Comparison of ENCODE assay signal across 8 cellular contexts in genomic region chr12:13135336-13136178, GRCh38. TPM values are rescaled to one million over a fixed set of nuclear protein-coding genes. Genes with fewer than 3 reads are reported as not detected.
A peak's percentile ranks its signal among the peaks of the same experiment; 100 is the strongest.
DNase-seq lines count a peak whose midpoint lies in the region; ATAC-seq and TF ChIP-seq lines count a peak whose summit lies in the region.

No MANE protein-coding gene starts in this region.

- H4K20me1 ChIP-seq in fibroblast of lung (ENCODE audit: control insufficient read depth, extremely low read depth, insufficient read depth, low read length) (no peaks in the 10 kb centered on the region), OCI-LY7 (ENCODE audit: insufficient read depth, low read length) (no peaks in the 10 kb centered on the region)

- BruUV-seq in OCI-LY7 (replicated peaks; lab: Mats Ljungman, UMichigan) = no TSS peak

- DNase-seq in RKO (ENCODE audit: low spot score) (peak; percentile 35), fibroblast of lung (ENCODE audit: low read depth in 2 of 2) (peak; percentile 88 to 92), ovary (peak; percentile 21 to 74 (median 41)), NCI-H510A (lab: John Stamatoyannopoulos, UW) (no peak), OCI-LY7 (ENCODE audit: low spot score) (no peak)
- DNase-seq in NK-92 treated with Interleukin-12 subunit alpha and Interleukin-12 subunit beta, amount 100 ng/mL, for 24 hours (lab: John Stamatoyannopoulos, UW) = no peak

- no peak overlapping the region for H3K9ac ChIP-seq in fibroblast of lung (ENCODE audit: insufficient read depth, low read length)

- CTCF ChIA-PET in OCI-LY7 (lab: Charles Lee; ENCODE audit: unreplicated experiment) = no interaction called here

- H2AFZ ChIP-seq in fibroblast of lung (ENCODE audit: low read length) (peak overlapping the region; percentile 30), OCI-LY7 (ENCODE audit: low read length) (no peak overlapping the region)

- H3K27ac ChIP-seq in C4-2B = peak overlapping the region; percentile 66
- peak overlapping the region; percentile 29 for H3K27ac ChIP-seq in fibroblast of lung (ENCODE audit: insufficient read depth, low read length)
- H3K27ac ChIP-seq in ovary = no peak overlapping the region
- no peak overlapping the region for H3K27ac ChIP-seq in OCI-LY7 (ENCODE audit: low read depth, low read length, poor library complexity, severe bottlenecking)

- H3K79me2 ChIP-seq in fibroblast of lung (ENCODE audit: control insufficient read depth, insufficient read depth, low read length) (no peaks in the 10 kb centered on the region), OCI-LY7 (ENCODE audit: insufficient read depth, low read depth, low read length) (no peaks in the 10 kb centered on the region)

- H3K4me2 ChIP-seq in fibroblast of lung (ENCODE audit: extremely low read depth, insufficient read depth, low read length) = no peak overlapping the region
- H3K4me2 ChIP-seq in OCI-LY7 (ENCODE audit: low read length) = no peak overlapping the region

- peak; percentile 46 for TF ChIP-seq CTCF in C4-2B (conservative IDR thresholded peaks at IDR 0.05)
- peak in 1 of 2 donors; percentile 43 for TF ChIP-seq CTCF in fibroblast of lung (conservative IDR thresholded peaks at IDR 0.05 in 1 of 2, IDR thresholded peaks at IDR 0.05 in 1 of 2; ENCODE audit: low read depth in 1 of 2, low read length in 2 of 2)
- no peak for TF ChIP-seq CTCF in ovary (IDR thresholded peaks at IDR 0.05)
- TF ChIP-seq CTCF in OCI-LY7 (conservative IDR thresholded peaks at IDR 0.05; ENCODE audit: low read length) = no peak

- 20 to 47% (median 23%) methylated on average over 14 of the region's 14 CpGs for WGBS in ovary, 3 donors

- H3K4me3 ChIP-seq in fibroblast of lung (replicated peaks in 1 of 4; ENCODE audit: control extremely low read depth in 1 of 4, insufficient read depth in 1 of 4, low read depth in 3 of 4, low read length in 4 of 4) (no peak overlapping the region), ovary (no peak overlapping the region), OCI-LY7 (ENCODE audit: low read depth, low read length, poor library complexity, severe bottlenecking) (no peak overlapping the region)

- intact Hi-C loops in ovary (cut with DNase I) (no loop called here), OCI-LY7 (cut with micrococcal nuclease; ENCODE audit: unreplicated experiment) (no loop called here)

- TF ChIP-seq EP300 in ovary (IDR thresholded peaks at IDR 0.05) = no peak

- no peaks in the 10 kb centered on the region for H3K9me3 ChIP-seq in fibroblast of lung (ENCODE audit: control insufficient read depth, insufficient read depth, low read depth, low read length)
- no peaks in the 10 kb centered on the region for H3K9me3 ChIP-seq in ovary
- no peaks in the 10 kb centered on the region for H3K9me3 ChIP-seq in OCI-LY7 (ENCODE audit: low read length)

- no peaks in the 10 kb centered on the region for H3K9me2 ChIP-seq in OCI-LY7 (ENCODE audit: insufficient read depth, low read length)

- no peak for ATAC-seq in GM19023 (IDR thresholded peaks at IDR 0.05; ENCODE audit: unreplicated experiment)

- peaks cover 10% of the 10 kb centered on the region for H3K4me1 ChIP-seq in fibroblast of lung (ENCODE audit: control insufficient read depth, extremely low read depth, insufficient read depth, low read length)
- peaks cover 6% of the 10 kb centered on the region for H3K4me1 ChIP-seq in ovary (ENCODE audit: insufficient read depth)
- H3K4me1 ChIP-seq in OCI-LY7 (ENCODE audit: insufficient read depth, low read length, poor library complexity, severe bottlenecking) = no peaks in the 10 kb centered on the region

- no peak for TF ChIP-seq POLR2A in ovary (IDR thresholded peaks at IDR 0.05)

- no peaks in the 10 kb centered on the region for H3K36me3 ChIP-seq in fibroblast of lung (ENCODE audit: control insufficient read depth, insufficient read depth, low read length)
- H3K36me3 ChIP-seq in ovary = no peaks in the 10 kb centered on the region
- no peaks in the 10 kb centered on the region for H3K36me3 ChIP-seq in OCI-LY7 (ENCODE audit: insufficient read depth, low read length)

- H3K27me3 ChIP-seq in fibroblast of lung (ENCODE audit: control insufficient read depth, insufficient read depth, low read length) (no peaks in the 10 kb centered on the region), ovary (no peaks in the 10 kb centered on the region)

- POLR2A ChIA-PET in OCI-LY7 (lab: Charles Lee) = no interaction called here

RNA-seq across cellular contexts. Expression of gene GSG1, which starts 32.1 kb away (rescaled TPM):
- 0.26 and 0.66 TPM in 2 replicates for total RNA-seq in fibroblast of lung
- 0.93 and 1.3 TPM in 2 replicates for polyA plus RNA-seq in fibroblast of lung
- 0.78 and 1.1 TPM in 2 replicates for polyA plus RNA-seq in fibroblast of lung (2012)
- 1.6 and 2.2 TPM in 2 replicates for polyA minus RNA-seq in fibroblast of lung (ENCODE audit: low replicate concordance)
- not detected for total RNA-seq in ovary
- polyA plus RNA-seq in ovary = under 1 TPM; 0.33 to 0.43 TPM
- total RNA-seq in OCI-LY7 (2014; rRNA removed; shearing (Covaris generic)) = not detected in 2 replicates
- not detected in 2 replicates for total RNA-seq in OCI-LY7 (2022)

Comparison
In these comparisons a context has a peak if more than half of its experiments do, and no peak if none do; other contexts are left out.
1. H3K27ac ChIP-seq: peak in C4-2B (single experiment) and fibroblast of lung (single experiment); none in ovary (0 of 2) and OCI-LY7 (single experiment).
2. DNase-seq: peak in RKO (single experiment), fibroblast of lung (2 of 2) and ovary (5 of 5); none in NK-92 treated with Interleukin-12 subunit alpha and Interleukin-12 subunit beta, amount 100 ng/mL, for 24 hours (single experiment), NCI-H510A (single experiment) and OCI-LY7 (single experiment).